ENCODE assay signal across 20 cellular contexts in the genomic region with DNA sequence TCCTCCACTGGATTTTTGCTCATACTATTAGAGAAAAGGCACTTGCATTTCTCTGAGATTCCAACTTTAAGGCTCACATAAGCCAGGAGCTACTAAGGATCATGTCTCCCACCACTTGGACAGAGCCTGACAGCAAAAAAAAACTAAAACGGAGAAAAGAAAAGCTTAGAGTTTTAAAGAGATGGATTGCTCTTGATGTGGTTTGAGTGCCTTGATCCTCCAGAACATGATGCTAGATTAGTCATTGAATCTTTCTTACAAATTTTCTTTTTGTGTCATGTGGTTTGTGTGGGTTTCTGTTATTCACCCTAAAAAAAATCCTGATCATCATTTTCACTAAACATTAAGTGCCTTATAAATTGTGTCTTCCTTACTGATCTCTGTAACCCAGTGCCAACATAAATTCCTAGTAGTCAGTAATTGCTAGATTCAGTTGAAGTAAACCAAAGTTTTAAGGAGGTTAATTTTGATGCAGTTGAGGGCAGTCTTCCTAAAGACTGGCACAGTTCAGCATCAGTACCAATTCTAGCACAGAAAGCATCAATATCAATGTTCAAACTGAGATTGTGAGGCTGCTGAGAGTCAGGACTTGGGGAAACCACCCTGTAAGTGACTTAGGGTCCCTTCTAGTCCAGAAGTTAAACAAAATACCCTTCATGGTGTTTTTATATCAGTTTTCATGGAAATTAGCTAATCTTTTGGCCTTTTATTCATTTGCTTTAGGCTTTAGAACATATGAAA.
DNase-seq lines count a peak whose midpoint lies in the region; ATAC-seq lines count a peak whose summit lies in the region.
"Had no signal": no experiment of that assay in that cellular context is flagged by ENCODE, and none has a peak within 500 bp of the region (broad histone marks: within the 10 kb centered on the region; RNA-seq: fewer than 3 reads in every experiment).

No MANE protein-coding gene starts in this region.

- no peaks in the 10 kb centered on the region for H3K36me3 ChIP-seq in GM23248 (ENCODE audit: low read depth)
- H3K36me3 ChIP-seq: lower lobe of right lung, neural progenitor cell, sigmoid colon had no signal

- no peaks in the 10 kb centered on the region for H4K20me1 ChIP-seq in GM23248 (ENCODE audit: insufficient read depth)

- DNase-seq in GM23248 (peak; percentile 41), M059J (ENCODE audit: low read depth) (peak; percentile 37), caudate nucleus (lab: John Stamatoyannopoulos, UW) (no peak), renal cortical epithelial cell (ENCODE audit: low read depth) (peak; percentile 35), HuH-7.5 (ENCODE audit: low spot score) (no peak)
- DNase-seq in NK-92 treated with Interleukin-12 subunit alpha and Interleukin-12 subunit beta, amount 100 ng/mL, for 24 hours (lab: John Stamatoyannopoulos, UW) = no peak
- DNase-seq: activated CD4-positive, alpha-beta T cell treated with anti-CD3 and anti-CD28 coated beads, Interleukin-2, amount 10 ng/mL, durations not matched to agents 7 days and 5 days; CD4-positive, alpha-beta T cell; DMS 273 treated with DMSO at 0.1 percent for 48 hours; Kasumi-1; kidney; lower lobe of right lung; NCI-H1092 treated with DMSO at 0.1 percent for 48 hours; NCI-H1930; NCI-H69; sigmoid colon; SK-N-SH; trophoblast cell had no signal

- in situ Hi-C loops in GM23248 (cut with MboI) = loop anchor here (10.0 kb wide), 1 partner anchor 537 kb away; no protein-coding TSS in a partner anchor

- H3F3A ChIP-seq in GM23248 (ENCODE audit: insufficient read depth) = no peaks in the 10 kb centered on the region

- no peak overlapping the region for H2AFZ ChIP-seq in GM23248
- H2AFZ ChIP-seq: neural progenitor cell had no signal

- no peak overlapping the region for H3K4me2 ChIP-seq in GM23248 (ENCODE audit: unreplicated experiment)
- H3K4me2 ChIP-seq: neural progenitor cell, SK-N-SH had no signal

- 3 to 8% methylated on average over 1 of the region's 1 CpG for WGBS in GM23248 (ENCODE audit: low coverage in 1 of 2, low lambda C conversion rate in 2 of 2, missing lambda C conversion rate in 2 of 2), 2 experiments

- no peaks in the 10 kb centered on the region for H3K9me2 ChIP-seq in GM23248 (ENCODE audit: insufficient read depth)
- H3K9me2 ChIP-seq: SK-N-SH had no signal

- no peak overlapping the region for H3K9ac ChIP-seq in GM23248
- H3K9ac ChIP-seq: neural progenitor cell, SK-N-SH had no signal

- no peaks in the 10 kb centered on the region for H3K27me3 ChIP-seq in GM23248 (replicated peaks; ENCODE audit: insufficient read depth)
- H3K27me3 ChIP-seq: neural progenitor cell, sigmoid colon had no signal

- peaks cover 1% of the 10 kb centered on the region for H3K4me1 ChIP-seq in GM23248 (ENCODE audit: insufficient read depth)
- H3K4me1 ChIP-seq: lower lobe of right lung, sigmoid colon had no signal

- ATAC-seq in HG02610 (IDR thresholded peaks at IDR 0.05; ENCODE audit: unreplicated experiment) = no peak
- ATAC-seq: lower lobe of right lung had no signal

- no peaks in the 10 kb centered on the region for H3K79me2 ChIP-seq in GM23248 (ENCODE audit: insufficient read depth)

- H3K9me3 ChIP-seq in GM23248 (ENCODE audit: low read depth) = no peaks in the 10 kb centered on the region
- H3K9me3 ChIP-seq: lower lobe of right lung, sigmoid colon, SK-N-SH had no signal

- H3K27ac ChIP-seq in GM23248 (no peak overlapping the region), caudate nucleus (ENCODE audit: low read depth, low read length) (peak overlapping the region; percentile 39)
- H3K27ac ChIP-seq: lower lobe of right lung, neural progenitor cell, sigmoid colon had no signal

- no peak overlapping the region for H3K4me3 ChIP-seq in GM23248
- H3K4me3 ChIP-seq: lower lobe of right lung, neural progenitor cell, sigmoid colon had no signal

Comparison
In these comparisons a context has a peak if more than half of its experiments do, and no peak if none do; other contexts are left out.
1. DNase-seq: peak in GM23248 (single experiment), M059J (single experiment) and renal cortical epithelial cell (single experiment); none in caudate nucleus (0 of 61), HuH-7.5 (single experiment) and NK-92 treated with Interleukin-12 subunit alpha and Interleukin-12 subunit beta, amount 100 ng/mL, for 24 hours (single experiment).